Comparison of ENCODE assay signal across 8 cellular contexts in genomic region chr3:197749601-197750395, GRCh38. TPM values are rescaled to one million over a fixed set of nuclear protein-coding genes. Genes with fewer than 3 reads are reported as not detected.
DNase-seq lines count a peak whose midpoint lies in the region; ATAC-seq lines count a peak whose summit lies in the region.

TSS of gene FYTTD1 (plus strand) at chr3:197749883. CDS start at chr3:197749972, 89 bp downstream.

- peak within 1 kb of the TSS in 1 of 2 experiments; percentile 67 for H3K23ac ChIP-seq in mesenchymal stem cell (ENCODE audit: low read length in 2 of 2)

- H3K9me3 ChIP-seq in mesenchymal stem cell (ENCODE audit: control insufficient read depth, low read length): no peaks in the 10 kb centered on the region

- H3K4me3 Mint-ChIP-seq in effector memory CD8-positive, alpha-beta T cell: peak within 1 kb of the TSS; percentile 95 to 99

- H2BK5ac ChIP-seq in mesenchymal stem cell (ENCODE audit: low read depth, low read length, poor library complexity, severe bottlenecking): peak within 1 kb of the TSS; percentile 87

- no peaks in the 10 kb centered on the region for H3K36me3 ChIP-seq in mesenchymal stem cell (ENCODE audit: control insufficient read depth in 1 of 2, insufficient read depth in 2 of 2, low read depth in 1 of 2, low read length in 2 of 2)

- H2BK120ac ChIP-seq in mesenchymal stem cell (ENCODE audit: low read depth, low read length): peak within 1 kb of the TSS; percentile 64

- peak within 1 kb of the TSS; percentile 81 for H3K4me2 ChIP-seq in mesenchymal stem cell (ENCODE audit: low read length, poor library complexity, severe bottlenecking)

- peak; percentile 80 for ATAC-seq in GM19468 (IDR thresholded peaks at IDR 0.05; ENCODE audit: extremely low read depth, unreplicated experiment)
- ATAC-seq in effector memory CD8-positive, alpha-beta T cell (replicated peaks): peak; percentile 84

- CTCF ChIA-PET in activated CD8-positive, alpha-beta memory T cell treated with anti-CD3 and anti-CD28 coated beads for 36 hours (lab: Charles Lee): interaction anchor here (0.9 to 1.0 kb wide), 2 partner anchors 10 to 29 kb away, joined by 3 read pairs; no protein-coding TSS in a partner anchor

- H2AFZ ChIP-seq in mesenchymal stem cell (ENCODE audit: low read depth, low read length): peak within 1 kb of the TSS; percentile 93

- no peak within 1 kb of the TSS for H2BK12ac ChIP-seq in mesenchymal stem cell (ENCODE audit: low read length in 2 of 2)

- peak within 1 kb of the TSS; percentile 84 to 85 for H3K18ac ChIP-seq in mesenchymal stem cell (ENCODE audit: low read depth in 1 of 2, low read length in 2 of 2)

- H3K27ac ChIP-seq in mesenchymal stem cell (ENCODE audit: low read length, poor library complexity, severe bottlenecking): peak within 1 kb of the TSS; percentile 78

- peaks cover 28 to 41% of the 10 kb centered on the region in 2 donors for H3K4me1 Mint-ChIP-seq in effector memory CD8-positive, alpha-beta T cell (ENCODE audit: low read depth in 2 of 2)

- H3K4ac ChIP-seq in mesenchymal stem cell (ENCODE audit: low read depth in 1 of 2, low read length in 2 of 2): peak within 1 kb of the TSS; percentile 60 to 73

- peaks cover 22% of the 10 kb centered on the region for H3K36me3 Mint-ChIP-seq in effector memory CD8-positive, alpha-beta T cell (ENCODE audit: insufficient read depth)

- WGBS in mesenchymal stem cell: under 1% methylated on average over 79 of the region's 104 CpGs

- POLR2A ChIA-PET in activated CD8-positive, alpha-beta memory T cell treated with anti-CD3 and anti-CD28 coated beads for 36 hours (lab: Charles Lee): interaction anchor here (0.5 to 1.3 kb wide), 5 partner anchors 14 to 513 kb away, joined by 3 to 6 read pairs (median 4); partner anchors contain the start of genes LRCH3 and RUBCN

- H3K9ac ChIP-seq in mesenchymal stem cell (ENCODE audit: low read length): peak within 1 kb of the TSS; percentile 88

- H3K27me3 ChIP-seq in mesenchymal stem cell (ENCODE audit: control insufficient read depth in 1 of 2, insufficient read depth in 1 of 2, low read length in 2 of 2): no peaks in the 10 kb centered on the region

- H4K8ac ChIP-seq in mesenchymal stem cell (ENCODE audit: low read length): peak within 1 kb of the TSS; percentile 94

- peak within 1 kb of the TSS; percentile 59 for H4K91ac ChIP-seq in mesenchymal stem cell (ENCODE audit: low read length)

- H2BK15ac ChIP-seq in mesenchymal stem cell (ENCODE audit: low read depth, poor library complexity, severe bottlenecking): no peak within 1 kb of the TSS

- H3K27ac Mint-ChIP-seq in effector memory CD8-positive, alpha-beta T cell: peak within 1 kb of the TSS; percentile 71 to 95

- H2AK5ac ChIP-seq in mesenchymal stem cell (ENCODE audit: low read length, severe bottlenecking): no peak within 1 kb of the TSS

- no peaks in the 10 kb centered on the region for H3K9me3 Mint-ChIP-seq in effector memory CD8-positive, alpha-beta T cell

- H3K4me1 ChIP-seq in mesenchymal stem cell (ENCODE audit: control insufficient read depth, insufficient read depth, low read depth, low read length): peaks cover 10% of the 10 kb centered on the region

- peak within 1 kb of the TSS; percentile 30 to 47 for H3K14ac ChIP-seq in mesenchymal stem cell (ENCODE audit: low read length in 2 of 2)

- DNase-seq in COLO668 (lab: John Stamatoyannopoulos, UW; ENCODE audit: unreplicated experiment): peak; percentile 93
- peak; percentile 86 for DNase-seq in HT1080 (ENCODE audit: low read depth)
- peak; percentile 92 to 93 for DNase-seq in NOMO-1 (lab: John Stamatoyannopoulos, UW; ENCODE audit: unreplicated experiment in 2 of 2)
- peak; percentile 84 to 88 (median 85) for DNase-seq in effector memory CD8-positive, alpha-beta T cell
- DNase-seq in mesenchymal stem cell: peak; percentile 88
- DNase-seq in stimulated activated CD8-positive, alpha-beta memory T cell treated with anti-CD3 and anti-CD28 coated beads, Interleukin-12 subunit alpha, Interleukin-12 subunit beta, amount 100 ng/mL, for 24 hours (ENCODE audit: extremely low read depth): peak; percentile 74

- no peaks in the 10 kb centered on the region for H3K27me3 Mint-ChIP-seq in effector memory CD8-positive, alpha-beta T cell

- H3K4me3 ChIP-seq in mesenchymal stem cell (ENCODE audit: insufficient read depth in 1 of 2, low read depth in 1 of 2, low read length in 2 of 2): peak within 1 kb of the TSS; percentile 88 to 95

- H3K79me1 ChIP-seq in mesenchymal stem cell (replicated peaks; ENCODE audit: low read length, poor library complexity, severe bottlenecking): no peaks in the 10 kb centered on the region

RNA-seq across cellular contexts. Expression of gene FYTTD1, which starts in this region (rescaled TPM):
- total RNA-seq in HT1080 (2014; rRNA removed; shearing (Covaris generic)): 95.5 and 127 TPM in 2 replicates
- polyA plus RNA-seq in HT1080 (2015; cell fraction: cytosol; rRNA removed): 43.0 and 63.2 TPM in 2 replicates
- 35.9 and 37.6 TPM in 2 replicates for polyA plus RNA-seq in HT1080 (2015; cell fraction: nucleus; rRNA removed)
- 10 to 100 TPM; 42.9 to 43.4 TPM for total RNA-seq in activated CD8-positive, alpha-beta memory T cell treated with anti-CD3 and anti-CD28 coated beads for 36 hours
- polyA plus RNA-seq in mesenchymal stem cell (2013, experiment 1 of 2): 55.2 TPM
- 56.7 TPM for polyA plus RNA-seq in mesenchymal stem cell (2013, experiment 2 of 2)

Comparison
In these comparisons a context has a peak if more than half of its experiments do, and no peak if none do; other contexts are left out.
1. Peak in every context shown above with its lines: DNase-seq, ATAC-seq, H3K4me3 ChIP-seq and H3K27ac ChIP-seq.